8 cellular contexts compared by ENCODE assay signal in the genomic region with DNA sequence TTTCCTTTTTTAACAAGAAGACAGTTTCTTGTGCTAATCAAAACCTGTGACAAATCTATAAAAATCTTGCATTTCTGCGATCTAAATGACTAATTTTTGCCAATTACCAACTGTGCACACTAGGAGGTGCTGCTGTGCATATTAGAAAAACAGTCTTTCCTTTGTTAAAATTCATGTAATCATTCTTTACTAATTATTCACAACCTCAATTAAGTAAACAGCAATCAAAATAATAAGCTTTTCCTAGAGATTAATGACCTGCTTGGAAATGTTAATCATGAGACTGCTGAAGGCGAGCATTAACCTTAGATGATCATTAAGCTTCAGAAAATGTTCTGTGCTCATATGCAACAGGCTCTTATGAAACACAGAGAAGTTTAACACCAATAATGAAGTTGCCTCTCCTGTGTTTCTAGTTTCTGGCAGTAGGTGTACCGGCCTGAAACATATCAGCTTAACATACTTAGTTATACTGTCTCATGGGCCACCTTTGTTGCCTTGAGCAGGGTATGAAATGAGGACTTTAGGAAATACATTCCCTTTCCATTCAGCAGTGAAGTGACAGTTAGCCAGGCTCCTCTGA. TPM values are rescaled to one million over a fixed set of nuclear protein-coding genes. Genes with fewer than 3 reads are reported as not detected.
DNase-seq lines count a peak whose midpoint lies in the region; ATAC-seq and TF ChIP-seq lines count a peak whose summit lies in the region.

No MANE protein-coding gene starts in this region.

- no peaks in the 10 kb centered on the region; the same call in 1 of the 2 replicates for H3K27me3 Mint-ChIP-seq in WTC11 (ENCODE audit: low read depth)

- H3K27me3 ChIP-seq in Karpas-422 (ENCODE audit: low read length): no peaks in the 10 kb centered on the region
- no peaks in the 10 kb centered on the region for H3K27me3 ChIP-seq in psoas muscle (ENCODE audit: insufficient read depth in 3 of 3, low read length in 2 of 3)

- H3K27ac Mint-ChIP-seq in WTC11: no peak overlapping the region

- POLR2A ChIA-PET in WTC11 (lab: Charles Lee): no interaction called here

- intact Hi-C loops in psoas muscle (cut with DNase I): no loop called here

- no peaks in the 10 kb centered on the region for H3K36me3 Mint-ChIP-seq in WTC11

- H3K9me3 Mint-ChIP-seq in WTC11: no peaks in the 10 kb centered on the region

- no peaks in the 10 kb centered on the region for H3K79me2 ChIP-seq in Karpas-422 (ENCODE audit: low read length)

- no peaks in the 10 kb centered on the region for H3K9me2 ChIP-seq in Karpas-422 (replicated peaks; ENCODE audit: insufficient read depth, low read length)

- ATAC-seq in WTC11: no peak
- peak in 3 of 4 donors; percentile 36 to 68 (median 48) for ATAC-seq in psoas muscle
- no peak for ATAC-seq in HG03095 (IDR thresholded peaks at IDR 0.05; ENCODE audit: unreplicated experiment)

- 11 to 24% (median 12%) methylated on average over 3 of the region's 3 CpGs for WGBS in psoas muscle, 3 donors

- no peak overlapping the region for H3K4me3 Mint-ChIP-seq in WTC11

- H4K20me1 ChIP-seq in Karpas-422 (ENCODE audit: insufficient read depth, low read depth, low read length): no peaks in the 10 kb centered on the region

- 0 out of 2 replicates have a peak, but pooled peaks cover 3% of the 10 kb centered on the region for H3K4me1 Mint-ChIP-seq in WTC11

- H3K4me3 ChIP-seq in Karpas-422 (ENCODE audit: low read length) (no peak overlapping the region), fibroblast of mammary gland (ENCODE audit: control insufficient read depth, low read depth, low read length) (no peak overlapping the region), psoas muscle (no peak overlapping the region)

- peak; percentile 10; the same call in 1 of the 2 replicates for TF ChIP-seq CTCF in WTC11 (IDR thresholded peaks at IDR 0.05)
- peak; percentile 88 for TF ChIP-seq CTCF in fibroblast of mammary gland (conservative IDR thresholded peaks at IDR 0.05; ENCODE audit: control insufficient read depth, insufficient read depth, low read depth, low read length)
- peak; percentile 81 for TF ChIP-seq CTCF in psoas muscle (IDR thresholded peaks at IDR 0.05)

- H3K27ac ChIP-seq in Karpas-422 (ENCODE audit: low read length) (no peak overlapping the region), psoas muscle (no peak overlapping the region)

- DNase-seq in NCI-H2196 (lab: John Stamatoyannopoulos, UW; ENCODE audit: unreplicated experiment) (peak; percentile 32), NCI-H2196 treated with DMSO at 0.1 percent for 48 hours (lab: John Stamatoyannopoulos, UW; ENCODE audit: unreplicated experiment) (no peak), Karpas-422 (peak; percentile 63), WTC11 (ENCODE audit: low spot score) (no peak), fibroblast of mammary gland (ENCODE audit: low read depth) (peak; percentile 48), psoas muscle (no peak)
- DNase-seq in activated CD4-positive, CD25-positive, alpha-beta regulatory T cell (lab: John Stamatoyannopoulos, UW): no peak

- H3K36me3 ChIP-seq in Karpas-422 (ENCODE audit: insufficient read depth, low read length) (no peaks in the 10 kb centered on the region), psoas muscle (ENCODE audit: insufficient read depth in 1 of 2, low read depth in 1 of 2) (no peaks in the 10 kb centered on the region)

- no peak overlapping the region for H3K9ac ChIP-seq in Karpas-422 (ENCODE audit: low read length)

- H3K4me2 ChIP-seq in Karpas-422 (ENCODE audit: low read depth, low read length, poor library complexity, severe bottlenecking): no peak overlapping the region

- no peak overlapping the region for H2AFZ ChIP-seq in Karpas-422 (ENCODE audit: low read length)

- H3K9me3 ChIP-seq in Karpas-422 (ENCODE audit: low read length): no peaks in the 10 kb centered on the region
- H3K9me3 ChIP-seq in psoas muscle: no peaks in the 10 kb centered on the region

- H3K4me1 ChIP-seq in Karpas-422 (ENCODE audit: low read length): no peaks in the 10 kb centered on the region
- peaks cover 8% of the 10 kb centered on the region for H3K4me1 ChIP-seq in psoas muscle

- CTCF ChIA-PET in WTC11 (lab: Charles Lee): interaction anchor here (0.6 to 1.0 kb wide), 6 partner anchors 13 to 430 kb away, joined by 3 to 4 read pairs (median 3); a partner anchor contains a TSS

TF ChIP-seq in WTC11, 78 proteins besides CTCF, POLR2A, EP300 and RAD21 (continues in another document):
- TF ChIP-seq, protein P1, sequence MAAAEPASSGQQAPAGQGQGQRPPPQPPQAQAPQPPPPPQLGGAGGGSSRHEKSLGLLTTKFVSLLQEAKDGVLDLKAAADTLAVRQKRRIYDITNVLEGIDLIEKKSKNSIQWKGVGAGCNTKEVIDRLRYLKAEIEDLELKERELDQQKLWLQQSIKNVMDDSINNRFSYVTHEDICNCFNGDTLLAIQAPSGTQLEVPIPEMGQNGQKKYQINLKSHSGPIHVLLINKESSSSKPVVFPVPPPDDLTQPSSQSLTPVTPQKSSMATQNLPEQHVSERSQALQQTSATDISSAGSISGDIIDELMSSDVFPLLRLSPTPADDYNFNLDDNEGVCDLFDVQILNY (CRISPR knock-in tag; IDR thresholded peaks at IDR 0.05): no peak
- TF ChIP-seq ZNF232 (CRISPR knock-in tag; IDR thresholded peaks at IDR 0.05) (no peak), ETV6 (CRISPR knock-in tag; IDR thresholded peaks at IDR 0.05) (no peak), SMAD3 (CRISPR knock-in tag; IDR thresholded peaks at IDR 0.05; ENCODE audit: borderline replicate concordance) (no peak), ZNF317 (CRISPR knock-in tag; IDR thresholded peaks at IDR 0.05; ENCODE audit: borderline replicate concordance, low read depth) (no peak), SOX15 (CRISPR knock-in tag; IDR thresholded peaks at IDR 0.05) (no peak), ZNF263 (CRISPR knock-in tag; IDR thresholded peaks at IDR 0.05; ENCODE audit: low read depth) (no peak), FOXP1 (CRISPR knock-in tag; IDR thresholded peaks at IDR 0.05; ENCODE audit: borderline replicate concordance) (no peak), ELF4 (CRISPR knock-in tag; IDR thresholded peaks at IDR 0.05; ENCODE audit: low read depth) (no peak), CREM (CRISPR knock-in tag; IDR thresholded peaks at IDR 0.05) (no peak)
- TF ChIP-seq, protein P2, sequence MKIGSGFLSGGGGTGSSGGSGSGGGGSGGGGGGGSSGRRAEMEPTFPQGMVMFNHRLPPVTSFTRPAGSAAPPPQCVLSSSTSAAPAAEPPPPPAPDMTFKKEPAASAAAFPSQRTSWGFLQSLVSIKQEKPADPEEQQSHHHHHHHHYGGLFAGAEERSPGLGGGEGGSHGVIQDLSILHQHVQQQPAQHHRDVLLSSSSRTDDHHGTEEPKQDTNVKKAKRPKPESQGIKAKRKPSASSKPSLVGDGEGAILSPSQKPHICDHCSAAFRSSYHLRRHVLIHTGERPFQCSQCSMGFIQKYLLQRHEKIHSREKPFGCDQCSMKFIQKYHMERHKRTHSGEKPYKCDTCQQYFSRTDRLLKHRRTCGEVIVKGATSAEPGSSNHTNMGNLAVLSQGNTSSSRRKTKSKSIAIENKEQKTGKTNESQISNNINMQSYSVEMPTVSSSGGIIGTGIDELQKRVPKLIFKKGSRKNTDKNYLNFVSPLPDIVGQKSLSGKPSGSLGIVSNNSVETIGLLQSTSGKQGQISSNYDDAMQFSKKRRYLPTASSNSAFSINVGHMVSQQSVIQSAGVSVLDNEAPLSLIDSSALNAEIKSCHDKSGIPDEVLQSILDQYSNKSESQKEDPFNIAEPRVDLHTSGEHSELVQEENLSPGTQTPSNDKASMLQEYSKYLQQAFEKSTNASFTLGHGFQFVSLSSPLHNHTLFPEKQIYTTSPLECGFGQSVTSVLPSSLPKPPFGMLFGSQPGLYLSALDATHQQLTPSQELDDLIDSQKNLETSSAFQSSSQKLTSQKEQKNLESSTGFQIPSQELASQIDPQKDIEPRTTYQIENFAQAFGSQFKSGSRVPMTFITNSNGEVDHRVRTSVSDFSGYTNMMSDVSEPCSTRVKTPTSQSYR (CRISPR knock-in tag; IDR thresholded peaks at IDR 0.05): no peak
- TF ChIP-seq, protein P3, sequence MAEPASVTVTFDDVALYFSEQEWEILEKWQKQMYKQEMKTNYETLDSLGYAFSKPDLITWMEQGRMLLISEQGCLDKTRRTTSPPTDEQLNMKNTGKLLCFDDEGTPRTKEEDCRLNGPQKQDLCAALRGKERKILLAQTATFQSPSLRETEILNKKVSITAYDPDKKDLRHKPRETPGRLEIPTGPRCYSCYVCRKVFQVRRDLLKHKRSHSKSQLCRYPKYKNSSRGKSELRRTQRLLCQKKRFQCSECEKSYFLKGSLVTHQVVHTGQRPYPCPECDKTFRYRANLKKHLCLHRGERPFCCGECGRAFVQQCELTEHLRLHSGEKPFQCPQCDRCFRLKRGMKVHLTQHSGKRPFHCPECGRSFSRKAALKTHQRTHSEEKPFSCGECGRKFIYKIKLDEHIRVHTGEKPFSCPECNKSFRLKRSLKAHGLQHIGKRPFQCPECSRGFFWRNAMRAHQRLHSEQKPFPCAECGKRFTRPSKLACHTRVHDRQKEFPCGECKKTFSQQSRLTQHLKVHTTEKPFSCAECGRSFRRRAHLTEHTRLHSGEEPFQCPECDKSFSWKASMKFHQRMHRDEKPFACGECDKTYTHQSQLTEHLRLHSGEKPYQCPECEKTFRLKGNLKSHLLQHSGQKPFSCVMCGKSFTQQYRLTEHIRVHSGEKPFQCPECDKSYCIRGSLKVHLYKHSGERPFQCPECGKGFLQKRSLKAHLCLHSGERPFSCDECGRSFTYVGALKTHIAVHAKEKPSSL (CRISPR knock-in tag; conservative IDR thresholded peaks at IDR 0.05): no peak

RNA-seq across cellular contexts. Expression of a gene that starts 17.7 kb away (rescaled TPM):
- 6.2 and 6.8 TPM in 2 replicates for total RNA-seq in Karpas-422 (2014; rRNA removed; shearing (Covaris generic); ENCODE audit: low replicate concordance)
- 2.7 to 5.7 TPM (median 4.5 TPM) in 3 replicates for total RNA-seq in WTC11 (2021)
- total RNA-seq in psoas muscle: 1 to 10 TPM; 3.2 to 3.9 (median 3.7) TPM
- polyA plus RNA-seq in psoas muscle: 1 to 10 TPM; 4.0 to 6.0 (median 4.7) TPM

RNA-seq across cellular contexts. Expression of a gene that starts 18.5 kb away (rescaled TPM):
- total RNA-seq in Karpas-422 (2014; rRNA removed; shearing (Covaris generic); ENCODE audit: low replicate concordance): not detected in 2 replicates
- total RNA-seq in WTC11 (2021) (not detected in 3 replicates), psoas muscle (under 1 TPM in 1 of 4 donors, not detected in 3; 0.22 TPM)
- polyA plus RNA-seq in psoas muscle: under 1 TPM in 2 of 3 donors, not detected in 1; 0.22 to 0.53 TPM

RNA-seq across cellular contexts. Expression of a gene that starts 44.4 kb away (rescaled TPM):
- total RNA-seq in Karpas-422 (2014; rRNA removed; shearing (Covaris generic); ENCODE audit: low replicate concordance): 0.34 and 0.51 TPM in 2 replicates
- 0.09 to 0.13 TPM (median 0.11 TPM) in 3 replicates for total RNA-seq in WTC11 (2021)
- total RNA-seq in psoas muscle: under 1 TPM in 2 of 4 donors, not detected in 2; 0.10 to 0.29 TPM
- polyA plus RNA-seq in psoas muscle: under 1 TPM; 0.18 to 0.64 (median 0.35) TPM

Comparison
In these comparisons a context has a peak if more than half of its experiments do, and no peak if none do; other contexts are left out.
1. DNase-seq: peak in NCI-H2196 (single experiment), Karpas-422 (single experiment) and fibroblast of mammary gland (single experiment); none in NCI-H2196 treated with DMSO at 0.1 percent for 48 hours (single experiment), WTC11 (single experiment), psoas muscle (0 of 2) and activated CD4-positive, CD25-positive, alpha-beta regulatory T cell (0 of 4).
2. ATAC-seq: peak in psoas muscle (3 of 4); none in WTC11 (single experiment) and HG03095 (single experiment).
3. CTCF ChIP-seq: peak in every context shown above with its lines; median percentile 88 in fibroblast of mammary gland; 81 in psoas muscle; 10 in WTC11.